Comparison of ENCODE assay signal across 11 cellular contexts in genomic region chr12:6773662-6774351, GRCh38. TPM values are rescaled to one million over a fixed set of nuclear protein-coding genes. Genes with fewer than 3 reads are reported as not detected.
A peak's percentile ranks its signal among the peaks of the same experiment; 100 is the strongest.
DNase-seq lines count a peak whose midpoint lies in the region; ATAC-seq, FAIRE-seq and TF ChIP-seq lines count a peak whose summit lies in the region.
"Had no signal": no experiment of that assay in that cellular context is flagged by ENCODE, and none has a peak within 500 bp of the region (broad histone marks: within the 10 kb centered on the region; RNA-seq: fewer than 3 reads in every experiment).

No MANE protein-coding gene starts in this region.

- no peaks in the 10 kb centered on the region for H3K9me3 ChIP-seq in K562 (replicated peaks; ENCODE audit: control insufficient read depth, insufficient read depth, low read depth, low read length)
- H3K9me3 ChIP-seq in neuronal stem cell (replicated peaks in 1 of 2; ENCODE audit: control insufficient read depth in 2 of 2, insufficient read depth in 1 of 2, low read depth in 1 of 2, low read length in 2 of 2): peaks cover 0 to 2% of the 10 kb centered on the region in 2 donors
- H3K9me3 ChIP-seq in ascending aorta: no peaks in the 10 kb centered on the region
- H3K9me3 ChIP-seq: Caco-2, SK-N-SH had no signal

- no peak overlapping the region for H2BK5ac ChIP-seq in neuronal stem cell (ENCODE audit: low read length)

- no peak for TF ChIP-seq EP300 in K562 (IDR thresholded peaks at IDR 0.05; ENCODE audit: low read length)

- H3K4me3 ChIP-seq in K562 (no peak overlapping the region), neuronal stem cell (ENCODE audit: low read length in 2 of 2) (no peak overlapping the region), ascending aorta (peak overlapping the region in 1 of 2 donors; percentile 15)

- in situ Hi-C loops in K562 (cut with MboI): no loop called here

- H3K23ac ChIP-seq in neuronal stem cell (ENCODE audit: low read depth, low read length, poor library complexity): no peak overlapping the region

- H2BK120ac ChIP-seq in neuronal stem cell (ENCODE audit: low read depth, low read length): no peak overlapping the region

- H4K8ac ChIP-seq in neuronal stem cell (ENCODE audit: low read depth, low read length): no peak overlapping the region

- no peaks in the 10 kb centered on the region for H4K20me1 ChIP-seq in K562 (replicated peaks; ENCODE audit: control insufficient read depth, insufficient read depth, low read length)

- H3K4ac ChIP-seq in neuronal stem cell (ENCODE audit: low read length): no peak overlapping the region

- FAIRE-seq in K562 (lab: Jason Lieb, UNC): no peak

- ATAC-seq in K562: no peak
- no peak for ATAC-seq in HG02763 (IDR thresholded peaks at IDR 0.05; ENCODE audit: unreplicated experiment)
- no peak for ATAC-seq in HG03439 (IDR thresholded peaks at IDR 0.05; ENCODE audit: unreplicated experiment)

- H3K4me2 ChIP-seq in K562 (ENCODE audit: insufficient read depth, low read length) (no peak overlapping the region), neuronal stem cell (ENCODE audit: insufficient read depth, low read length, poor library complexity, severe bottlenecking) (peak overlapping the region; percentile 35)
- H3K4me2 ChIP-seq: SK-N-SH had no signal

- intact Hi-C loops in K562 (cut with micrococcal nuclease): no loop called here
- intact Hi-C loops in ascending aorta (cut with DNase I): no loop called here

- H3K27ac ChIP-seq in C4-2B: peak overlapping the region; percentile 94
- H3K27ac ChIP-seq in K562 (ENCODE audit: extremely low read depth, low read depth, low read length): no peak overlapping the region
- H3K27ac ChIP-seq in neuronal stem cell (replicated peaks; ENCODE audit: low read length): no peak overlapping the region
- H3K27ac ChIP-seq in ascending aorta: no peak overlapping the region

- H3K9me1 ChIP-seq in K562 (ENCODE audit: control insufficient read depth, insufficient read depth, low read length): no peaks in the 10 kb centered on the region

- TF ChIP-seq CTCF in C4-2B (conservative IDR thresholded peaks at IDR 0.05) (no peak), K562 (IDR thresholded peaks at IDR 0.05 in 2 of 3, conservative IDR thresholded peaks at IDR 0.05 in 1 of 3; ENCODE audit: insufficient read depth in 2 of 3, low read depth in 1 of 3, low read length in 3 of 3) (no peak), ascending aorta (IDR thresholded peaks at IDR 0.05) (no peak)

- WGBS in K562 (ENCODE audit: insufficient coverage, low coverage, missing lambda C conversion rate): 57% methylated on average over 9 of the region's 57 CpGs
- WGBS in neuronal stem cell (ENCODE audit: extremely low coverage in 2 of 2, insufficient read length in 2 of 2, insufficient replicate concordance in 1 of 2), 2 donors: no CpG with 5 or more reads among the region's 57 CpGs

- CTCF ChIA-PET in K562 (lab: Yijun Ruan, JAX; ENCODE audit: low intra/inter-chr PET ratio): no interaction called here

- peaks cover 7 to 43% of the 10 kb centered on the region in 2 experiments; a peak in 4 of 5 replicates for H3K4me1 ChIP-seq in K562 (replicated peaks in 1 of 2; ENCODE audit: control insufficient read depth in 2 of 2, insufficient read depth in 2 of 2, low read length in 2 of 2)
- peaks cover 28 to 46% of the 10 kb centered on the region in 2 donors for H3K4me1 ChIP-seq in neuronal stem cell (ENCODE audit: control insufficient read depth in 2 of 2, insufficient read depth in 1 of 2, low read depth in 1 of 2, low read length in 2 of 2)
- H3K4me1 ChIP-seq in ascending aorta: peaks cover 5 to 15% of the 10 kb centered on the region in 2 donors

- TF ChIP-seq POLR2A in K562 (conservative IDR thresholded peaks at IDR 0.05): no peak

- H3K27me3 ChIP-seq in K562 (ENCODE audit: control insufficient read depth in 2 of 2, insufficient read depth in 2 of 2, low read length in 2 of 2): no peaks in the 10 kb centered on the region; a peak in 1 of 5 replicates
- peaks cover 0 to 2% (median 0%) of the 10 kb centered on the region in 3 experiments for H3K27me3 ChIP-seq in neuronal stem cell (ENCODE audit: control insufficient read depth in 3 of 3, insufficient read depth in 3 of 3, low read depth in 1 of 3, low read length in 3 of 3)
- no peaks in the 10 kb centered on the region for H3K27me3 ChIP-seq in ascending aorta

- no TSS peak for BruUV-seq in K562 (replicated peaks; lab: Mats Ljungman, UMichigan)

- peaks cover 8% of the 10 kb centered on the region for H3K79me1 ChIP-seq in neuronal stem cell (ENCODE audit: low read depth, low read length)

- peaks cover 7% of the 10 kb centered on the region for H3K79me2 ChIP-seq in K562 (ENCODE audit: control insufficient read depth, insufficient read depth, low read length)

- H2BK12ac ChIP-seq in neuronal stem cell (ENCODE audit: low read length): no peak overlapping the region

- peak overlapping the region; percentile 70 for H2BK15ac ChIP-seq in neuronal stem cell (ENCODE audit: low read length)

- no peak overlapping the region for H3K14ac ChIP-seq in neuronal stem cell (ENCODE audit: low read length)

- POLR2A ChIA-PET in K562 (lab: Yijun Ruan, JAX): interaction anchor here (0.7 to 1.6 kb wide), 3 partner anchors 9 to 60 kb away, joined by 3 to 6 read pairs (median 3); partner anchors contain the start of gene COPS7A

- no peak overlapping the region for H4K91ac ChIP-seq in neuronal stem cell (ENCODE audit: low read depth, low read length, poor library complexity)

- H2AFZ ChIP-seq in K562 (ENCODE audit: low read depth, low read length) (no peak overlapping the region), neuronal stem cell (ENCODE audit: low read length) (no peak overlapping the region)

- H3K36me3 ChIP-seq in K562 (ENCODE audit: control insufficient read depth, insufficient read depth, low read length) (peaks cover 27% of the 10 kb centered on the region; the same call in 2 of the 3 replicates), neuronal stem cell (replicated peaks in 1 of 2; ENCODE audit: control insufficient read depth in 2 of 2, insufficient read depth in 2 of 2, low read length in 2 of 2) (peaks cover 38 to 73% of the 10 kb centered on the region in 2 donors), ascending aorta (peaks cover 13 to 18% of the 10 kb centered on the region in 2 donors)

- peak overlapping the region; percentile 51 for H2AK5ac ChIP-seq in neuronal stem cell (ENCODE audit: low read depth, low read length)

- H3K9ac ChIP-seq in K562 (ENCODE audit: insufficient read depth in 1 of 2, low read depth in 2 of 2, low read length in 2 of 2): no peak overlapping the region; a peak in 1 of 4 replicates
- H3K9ac ChIP-seq in neuronal stem cell (ENCODE audit: low read depth, low read length, poor library complexity): peak overlapping the region; percentile 67
- H3K9ac ChIP-seq: SK-N-SH had no signal

- no peak for TF ChIP-seq RAD21 in K562 (CRISPR knock-in tag; conservative IDR thresholded peaks at IDR 0.05 in 1 of 2, IDR thresholded peaks at IDR 0.05 in 1 of 2)

- peak; percentile 4 for DNase-seq in NCI-H526 treated with DMSO at 0.1 percent for 48 hours (lab: John Stamatoyannopoulos, UW)
- peak in 1 of 4 experiments; percentile 3 for DNase-seq in K562 (ENCODE audit: extremely low read depth in 1 of 4, low spot score in 3 of 4)
- no peak for DNase-seq in neuronal stem cell (ENCODE audit: low spot score)
- DNase-seq in ascending aorta (ENCODE audit: low spot score in 2 of 2): no peak
- DNase-seq in NCI-H1048 (lab: John Stamatoyannopoulos, UW): no peak
- DNase-seq: Caco-2, NCI-H2029, SK-N-SH had no signal

- peak overlapping the region; percentile 13 for H3K18ac ChIP-seq in neuronal stem cell (ENCODE audit: low read length)

RNA-seq across cellular contexts. Expression of gene LAG3, which starts 1.5 kb away (rescaled TPM):
- total RNA-seq in K562 (2011; cell fraction: chromatin; rRNA removed; ENCODE audit: low replicate concordance): 0.97 and 5.8 TPM in 2 replicates
- total RNA-seq in K562 (2011; cell fraction: nucleolus; rRNA removed): 2.1 and 2.2 TPM in 2 replicates
- total RNA-seq in K562 (2011; cell fraction: nucleoplasm; rRNA removed): 2.3 and 2.7 TPM in 2 replicates
- total RNA-seq in K562 (2014; rRNA removed) (0.09 TPM in 1 of 2 replicates, not detected in the other), K562 (2014; rRNA removed; fragmentation: Illumina TruSeq; extraction: Trizol) (0.22 TPM in 1 of 2 replicates, not detected in the other), K562 (2015; rRNA removed; fragmentation: Illumina TruSeq; extraction: Trizol) (0.08 and 0.18 TPM in 2 replicates), K562 (2021) (0.60 and 0.66 TPM in 2 replicates), ascending aorta (not detected)
- polyA plus RNA-seq in K562 (2011; rRNA removed) (0.10 and 0.19 TPM in 2 replicates), K562 (2014; fragmentation: Illumina TruSeq; extraction: Trizol) (0.09 and 0.22 TPM in 2 replicates), K562 (2014; fragmentation: Nextera tagmentation; extraction: Ambion mirVana) (under 1 TPM in 1 of 2 experiments, not detected in 1; 0.07 TPM), K562 (2014; rRNA removed) (0.07 and 0.74 TPM in 2 replicates)
- 0.06 and 0.07 TPM in 2 replicates for polyA plus RNA-seq in K562 (2011; cell fraction: cytosol; rRNA removed)
- 1.2 and 2.7 TPM in 2 replicates for polyA plus RNA-seq in K562 (2011; cell fraction: nucleus; rRNA removed)
- 0.27 and 0.53 TPM in 2 replicates for polyA plus RNA-seq in K562 (2012)
- not detected in 2 replicates for polyA minus RNA-seq in K562 (2011; rRNA and poly(A)+ RNA removed)
- not detected in 2 replicates for polyA minus RNA-seq in K562 (2011; cell fraction: cytosol; rRNA and poly(A)+ RNA removed)
- 0.27 and 0.44 TPM in 2 replicates for polyA minus RNA-seq in K562 (2011; cell fraction: nucleus; rRNA and poly(A)+ RNA removed)
- polyA plus RNA-seq in neuronal stem cell (2013, experiment 1 of 2): 4.6 TPM
- 4.9 TPM for polyA plus RNA-seq in neuronal stem cell (2013, experiment 2 of 2)

RNA-seq across cellular contexts. Expression of gene PTMS, which starts 7.6 kb away (rescaled TPM):
- 29.6 and 36.7 TPM in 2 replicates for total RNA-seq in K562 (2011; cell fraction: chromatin; rRNA removed; ENCODE audit: low replicate concordance)
- total RNA-seq in K562 (2011; cell fraction: nucleolus; rRNA removed): 32.1 and 32.4 TPM in 2 replicates
- 48.1 and 64.1 TPM in 2 replicates for total RNA-seq in K562 (2011; cell fraction: nucleoplasm; rRNA removed)
- total RNA-seq in K562 (2014; rRNA removed) (78.5 and 91.4 TPM in 2 replicates), K562 (2014; rRNA removed; fragmentation: Illumina TruSeq; extraction: Trizol) (73.6 and 84.1 TPM in 2 replicates), K562 (2015; rRNA removed; fragmentation: Illumina TruSeq; extraction: Trizol) (97.7 and 108 TPM in 2 replicates), K562 (2021) (277 and 287 TPM in 2 replicates), ascending aorta (361 TPM)
- polyA plus RNA-seq in K562 (2011; rRNA removed) (64.1 and 92.5 TPM in 2 replicates), K562 (2014; fragmentation: Illumina TruSeq; extraction: Trizol) (282 and 386 TPM in 2 replicates), K562 (2014; fragmentation: Nextera tagmentation; extraction: Ambion mirVana) (1 to 10 TPM; 5.1 to 5.2 TPM), K562 (2014; rRNA removed) (187 and 235 TPM in 2 replicates)
- polyA plus RNA-seq in K562 (2011; cell fraction: cytosol; rRNA removed): 255 TPM in 2 replicates
- 81.6 and 109 TPM in 2 replicates for polyA plus RNA-seq in K562 (2011; cell fraction: nucleus; rRNA removed)
- 220 and 306 TPM in 2 replicates for polyA plus RNA-seq in K562 (2012)
- 29.8 TPM in 2 replicates for polyA minus RNA-seq in K562 (2011; rRNA and poly(A)+ RNA removed)
- polyA minus RNA-seq in K562 (2011; cell fraction: cytosol; rRNA and poly(A)+ RNA removed): 52.4 and 55.3 TPM in 2 replicates
- 11.6 and 12.6 TPM in 2 replicates for polyA minus RNA-seq in K562 (2011; cell fraction: nucleus; rRNA and poly(A)+ RNA removed)
- 2,422 TPM for polyA plus RNA-seq in neuronal stem cell (2013, experiment 1 of 2)
- 2,254 TPM for polyA plus RNA-seq in neuronal stem cell (2013, experiment 2 of 2)

RNA-seq across cellular contexts. Expression of gene CD4, which starts 15.5 kb away (rescaled TPM):
- total RNA-seq in K562 (2011; cell fraction: chromatin; rRNA removed; ENCODE audit: low replicate concordance): not detected in 2 replicates
- total RNA-seq in K562 (2011; cell fraction: nucleolus; rRNA removed): not detected in 2 replicates
- total RNA-seq in K562 (2011; cell fraction: nucleoplasm; rRNA removed): not detected in 2 replicates
- not detected in 2 replicates for total RNA-seq in K562 (2014; rRNA removed)
- not detected in 2 replicates for total RNA-seq in K562 (2014; rRNA removed; fragmentation: Illumina TruSeq; extraction: Trizol)
- 0.07 and 0.08 TPM in 2 replicates for total RNA-seq in K562 (2015; rRNA removed; fragmentation: Illumina TruSeq; extraction: Trizol)
- 0.27 and 0.31 TPM in 2 replicates for total RNA-seq in K562 (2021)
- polyA plus RNA-seq in K562 (2011; rRNA removed): 0.04 TPM in 1 of 2 replicates, not detected in the other
- 0.01 TPM in 1 of 2 replicates, not detected in the other for polyA plus RNA-seq in K562 (2011; cell fraction: cytosol; rRNA removed)
- polyA plus RNA-seq in K562 (2011; cell fraction: nucleus; rRNA removed): 0.06 TPM in 1 of 2 replicates, not detected in the other
- polyA plus RNA-seq in K562 (2012): 0.22 and 0.29 TPM in 2 replicates
- 0.06 and 0.10 TPM in 2 replicates for polyA plus RNA-seq in K562 (2014; fragmentation: Illumina TruSeq; extraction: Trizol)
- polyA plus RNA-seq in K562 (2014; fragmentation: Nextera tagmentation; extraction: Ambion mirVana): under 1 TPM in 1 of 2 experiments, not detected in 1; 0.06 TPM
- 0.11 TPM in 1 of 2 replicates, not detected in the other for polyA plus RNA-seq in K562 (2014; rRNA removed)
- not detected in 2 replicates for polyA minus RNA-seq in K562 (2011; rRNA and poly(A)+ RNA removed)
- not detected in 2 replicates for polyA minus RNA-seq in K562 (2011; cell fraction: cytosol; rRNA and poly(A)+ RNA removed)
- not detected in 2 replicates for polyA minus RNA-seq in K562 (2011; cell fraction: nucleus; rRNA and poly(A)+ RNA removed)
- 3.9 TPM for polyA plus RNA-seq in neuronal stem cell (2013, experiment 1 of 2)
- 3.8 TPM for polyA plus RNA-seq in neuronal stem cell (2013, experiment 2 of 2)
- 2.6 TPM for total RNA-seq in ascending aorta
- total RNA-seq: Caco-2 had no signal

RNA-seq across cellular contexts. Expression of gene MLF2, which starts 20.9 kb away (rescaled TPM):
- total RNA-seq in K562 (2011; cell fraction: chromatin; rRNA removed; ENCODE audit: low replicate concordance): 108 and 217 TPM in 2 replicates
- total RNA-seq in K562 (2011; cell fraction: nucleolus; rRNA removed): 142 and 144 TPM in 2 replicates
- 131 and 132 TPM in 2 replicates for total RNA-seq in K562 (2011; cell fraction: nucleoplasm; rRNA removed)
- total RNA-seq in K562 (2014; rRNA removed): 146 and 161 TPM in 2 replicates
- total RNA-seq in K562 (2014; rRNA removed; fragmentation: Illumina TruSeq; extraction: Trizol): 58.3 and 60.3 TPM in 2 replicates
- total RNA-seq in K562 (2015; rRNA removed; fragmentation: Illumina TruSeq; extraction: Trizol): 94.6 and 99.2 TPM in 2 replicates
- 149 and 167 TPM in 2 replicates for total RNA-seq in K562 (2021)
- polyA plus RNA-seq in K562 (2011; rRNA removed): 190 and 209 TPM in 2 replicates
- polyA plus RNA-seq in K562 (2011; cell fraction: cytosol; rRNA removed): 349 and 372 TPM in 2 replicates
- 190 and 315 TPM in 2 replicates for polyA plus RNA-seq in K562 (2011; cell fraction: nucleus; rRNA removed)
- 145 and 148 TPM in 2 replicates for polyA plus RNA-seq in K562 (2012)
- polyA plus RNA-seq in K562 (2014; fragmentation: Illumina TruSeq; extraction: Trizol): 138 and 139 TPM in 2 replicates
- 10 to 100 TPM; 11.4 to 15.6 TPM for polyA plus RNA-seq in K562 (2014; fragmentation: Nextera tagmentation; extraction: Ambion mirVana)
- polyA plus RNA-seq in K562 (2014; rRNA removed): 186 and 187 TPM in 2 replicates
- 133 and 137 TPM in 2 replicates for polyA minus RNA-seq in K562 (2011; rRNA and poly(A)+ RNA removed)
- polyA minus RNA-seq in K562 (2011; cell fraction: cytosol; rRNA and poly(A)+ RNA removed): 56.6 and 66.3 TPM in 2 replicates
- 49.0 and 76.3 TPM in 2 replicates for polyA minus RNA-seq in K562 (2011; cell fraction: nucleus; rRNA and poly(A)+ RNA removed)
- polyA plus RNA-seq in neuronal stem cell (2013, experiment 1 of 2): 158 TPM
- polyA plus RNA-seq in neuronal stem cell (2013, experiment 2 of 2): 152 TPM
- total RNA-seq in ascending aorta: 145 TPM

RNA-seq across cellular contexts. Expression of gene GPR162, which starts 47.8 kb away (rescaled TPM):
- 1.5 and 4.5 TPM in 2 replicates for total RNA-seq in K562 (2011; cell fraction: chromatin; rRNA removed; ENCODE audit: low replicate concordance)
- 2.9 and 5.0 TPM in 2 replicates for total RNA-seq in K562 (2011; cell fraction: nucleolus; rRNA removed)
- total RNA-seq in K562 (2011; cell fraction: nucleoplasm; rRNA removed): 1.9 and 2.9 TPM in 2 replicates
- 1.1 and 1.7 TPM in 2 replicates for total RNA-seq in K562 (2014; rRNA removed)
- 0.35 and 0.65 TPM in 2 replicates for total RNA-seq in K562 (2014; rRNA removed; fragmentation: Illumina TruSeq; extraction: Trizol)
- total RNA-seq in K562 (2015; rRNA removed; fragmentation: Illumina TruSeq; extraction: Trizol): 0.65 and 1.1 TPM in 2 replicates
- 1.4 and 1.7 TPM in 2 replicates for total RNA-seq in K562 (2021)
- 1.0 and 2.7 TPM in 2 replicates for polyA plus RNA-seq in K562 (2011; rRNA removed)
- 1.8 and 2.4 TPM in 2 replicates for polyA plus RNA-seq in K562 (2011; cell fraction: cytosol; rRNA removed)
- polyA plus RNA-seq in K562 (2011; cell fraction: nucleus; rRNA removed): 10.2 and 20.1 TPM in 2 replicates
- polyA plus RNA-seq in K562 (2012): 1.6 and 2.0 TPM in 2 replicates
- polyA plus RNA-seq in K562 (2014; fragmentation: Illumina TruSeq; extraction: Trizol): 1.1 and 1.7 TPM in 2 replicates
- not detected for polyA plus RNA-seq in K562 (2014; fragmentation: Nextera tagmentation; extraction: Ambion mirVana)
- 1.8 and 2.8 TPM in 2 replicates for polyA plus RNA-seq in K562 (2014; rRNA removed)
- 0.42 and 0.87 TPM in 2 replicates for polyA minus RNA-seq in K562 (2011; rRNA and poly(A)+ RNA removed)
- polyA minus RNA-seq in K562 (2011; cell fraction: cytosol; rRNA and poly(A)+ RNA removed): 1.9 and 2.2 TPM in 2 replicates
- polyA minus RNA-seq in K562 (2011; cell fraction: nucleus; rRNA and poly(A)+ RNA removed): 0.67 and 2.7 TPM in 2 replicates
- polyA plus RNA-seq in neuronal stem cell (2013, experiment 1 of 2): 34.0 TPM
- 28.4 TPM for polyA plus RNA-seq in neuronal stem cell (2013, experiment 2 of 2)
- total RNA-seq in ascending aorta: 9.4 TPM
